8 cellular contexts compared by ENCODE assay signal in genomic region chr2:31233741-31234689, GRCh38.
DNase-seq lines count a peak whose midpoint lies in the region; ATAC-seq lines count a peak whose summit lies in the region.

TSS of gene EHD3 (plus strand) at chr2:31234152. CDS start at chr2:31234622, 470 bp downstream.

- peak within 1 kb of the TSS; percentile 79 to 81 for H3K4me3 Mint-ChIP-seq in effector memory CD8-positive, alpha-beta T cell
- peak within 1 kb of the TSS; percentile 91 for H3K4me3 Mint-ChIP-seq in memory B cell

- DNase-seq in AG08396 (ENCODE audit: low spot score) (peak; percentile 92), NCI-H524 treated with DMSO at 0.1 percent for 48 hours (lab: John Stamatoyannopoulos, UW) (peak; percentile 93), memory B cell (ENCODE audit: low spot score in 2 of 2) (peak; percentile 76 to 85)
- DNase-seq in activated CD8-positive, alpha-beta memory T cell treated with anti-CD3 and anti-CD28 coated beads for 24 hours, result peak; percentile 92
- peak; percentile 63 to 70 (median 69) for DNase-seq in effector memory CD8-positive, alpha-beta T cell
- peak; percentile 52 for DNase-seq in stimulated activated CD8-positive, alpha-beta memory T cell treated with anti-CD3 and anti-CD28 coated beads, Interleukin-12 subunit alpha, Interleukin-12 subunit beta, amount 100 ng/mL, for 1 hour (ENCODE audit: low read depth)

- H3K27me3 Mint-ChIP-seq in effector memory CD8-positive, alpha-beta T cell, result peaks cover 0 to 17% of the 10 kb centered on the region in 2 donors
- no peaks in the 10 kb centered on the region for H3K27me3 Mint-ChIP-seq in memory B cell

- H3K36me3 Mint-ChIP-seq in effector memory CD8-positive, alpha-beta T cell (ENCODE audit: insufficient read depth), result no peaks in the 10 kb centered on the region
- H3K36me3 Mint-ChIP-seq in memory B cell, result peaks cover 5% of the 10 kb centered on the region

- H3K4me1 Mint-ChIP-seq in effector memory CD8-positive, alpha-beta T cell (ENCODE audit: low read depth in 2 of 2), result peaks cover 9 to 15% of the 10 kb centered on the region in 2 donors
- peaks cover 40% of the 10 kb centered on the region for H3K4me1 Mint-ChIP-seq in memory B cell

- peak within 1 kb of the TSS; percentile 29 to 56 for H3K27ac Mint-ChIP-seq in effector memory CD8-positive, alpha-beta T cell
- H3K27ac Mint-ChIP-seq in memory B cell, result peak within 1 kb of the TSS; percentile 78

- H3K9me3 Mint-ChIP-seq in effector memory CD8-positive, alpha-beta T cell, result no peaks in the 10 kb centered on the region
- H3K9me3 Mint-ChIP-seq in memory B cell, result no peaks in the 10 kb centered on the region

- ATAC-seq in GM19035 (IDR thresholded peaks at IDR 0.05; ENCODE audit: unreplicated experiment) (peak; percentile 97), HG03354 (IDR thresholded peaks at IDR 0.05; ENCODE audit: poor library complexity, severe bottlenecking, unreplicated experiment) (peak; percentile 99), memory B cell (ENCODE audit: low read depth) (peak; percentile 97)
- peak; percentile 96 for ATAC-seq in effector memory CD8-positive, alpha-beta T cell (replicated peaks)

Comparison
In these comparisons a context has a peak if more than half of its experiments do, and no peak if none do; other contexts are left out.
1. Peak in every context shown above with its lines: DNase-seq and ATAC-seq.